Comparison of ENCODE assay signal across 8 cellular contexts in the genomic region with DNA sequence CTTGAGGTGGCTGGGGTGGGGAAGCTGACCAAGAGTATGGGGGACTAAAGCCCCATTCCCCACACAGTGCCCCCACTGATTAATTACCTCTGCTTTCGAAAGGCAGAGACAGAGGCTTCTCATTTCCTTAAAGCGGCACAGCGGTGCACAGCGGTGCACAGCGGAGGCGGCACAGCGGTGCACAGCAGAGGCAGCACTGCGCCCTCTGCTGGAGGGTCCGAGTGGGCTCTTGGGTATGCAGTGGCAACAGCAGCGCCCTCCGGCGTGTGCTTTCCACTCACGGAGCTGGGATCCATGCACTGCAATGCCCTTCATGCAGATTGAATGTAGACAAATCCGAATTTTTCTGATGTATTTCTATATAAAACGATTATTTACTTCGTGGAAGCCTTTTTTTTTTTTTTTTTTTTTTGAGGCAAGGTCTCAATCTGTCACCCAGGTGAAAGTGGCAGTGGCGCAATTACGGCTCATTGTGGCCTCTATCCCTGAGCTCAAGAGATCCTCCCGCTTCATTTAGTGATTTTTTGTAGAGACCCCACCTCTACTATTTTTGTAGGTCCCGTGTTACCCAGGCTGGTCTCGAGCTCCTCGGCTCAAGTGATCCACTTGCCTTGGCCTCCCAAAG. TPM values are rescaled to one million over a fixed set of nuclear protein-coding genes. Genes with fewer than 3 reads are reported as not detected.
DNase-seq lines count a peak whose midpoint lies in the region; ATAC-seq and TF ChIP-seq lines count a peak whose summit lies in the region.

No MANE protein-coding gene starts in this region.

- H3K27me3 ChIP-seq in prostate gland (replicated peaks; ENCODE audit: insufficient read depth), result no peaks in the 10 kb centered on the region

- WGBS in prostate gland, result 39% methylated on average over 19 of the region's 22 CpGs

- no peaks in the 10 kb centered on the region for H3K36me3 ChIP-seq in prostate gland

- DNase-seq in HFF-Myc (ENCODE audit: extremely low read depth, low read depth), result peak; percentile 7
- peak; percentile 1 for DNase-seq in NCI-H1048 (lab: John Stamatoyannopoulos, UW)
- DNase-seq in activated T-cell treated with anti-CD3 and anti-CD28 coated beads for 4 hours, result peak; percentile 44
- DNase-seq in fibroblast of pulmonary artery (ENCODE audit: low read depth), result peak; percentile 51
- peak; percentile 7 for DNase-seq in prostate gland (ENCODE audit: low spot score)
- DNase-seq in SW480 (ENCODE audit: low spot score), result no peak
- no peak for DNase-seq in ureter (ENCODE audit: low spot score)

- H3K4me1 ChIP-seq in prostate gland (replicated peaks), result no peaks in the 10 kb centered on the region

- intact Hi-C loops in prostate gland (cut with DNase I), result no loop called here

- H3K4me3 ChIP-seq in HFF-Myc (replicated peaks; ENCODE audit: low read depth, low read length) (no peak overlapping the region), fibroblast of pulmonary artery (replicated peaks; ENCODE audit: low read depth, low read length) (no peak overlapping the region), prostate gland (no peak overlapping the region)

- TF ChIP-seq POLR2A in prostate gland (IDR thresholded peaks at IDR 0.05), result no peak

- peak; percentile 84 for ATAC-seq in GM18499 (IDR thresholded peaks at IDR 0.05; ENCODE audit: insufficient read depth, unreplicated experiment)

- TF ChIP-seq CTCF in HFF-Myc (IDR thresholded peaks at IDR 0.05; ENCODE audit: low read depth, low read length, missing control alignments) (peak; percentile 78), fibroblast of pulmonary artery (IDR thresholded peaks at IDR 0.05; ENCODE audit: low read length, missing control alignments) (peak; percentile 64), prostate gland (IDR thresholded peaks at IDR 0.05) (peak in 3 of 4 experiments; percentile 13 to 40 (median 23))

- H3K27ac ChIP-seq in prostate gland, result no peak overlapping the region

- no peaks in the 10 kb centered on the region for H3K9me3 ChIP-seq in prostate gland

RNA-seq across cellular contexts. Expression of a gene that starts 19.7 kb away (rescaled TPM):
- total RNA-seq in prostate gland (100 to 1,000 TPM in 1 of 2 donors, 10 to 100 TPM in 1; 43.0 to 567 TPM), ureter (48.2 TPM)

Comparison
In these comparisons a context has a peak if more than half of its experiments do, and no peak if none do; other contexts are left out.
1. DNase-seq: peak in HFF-Myc (single experiment), NCI-H1048 (single experiment), activated T-cell treated with anti-CD3 and anti-CD28 coated beads for 4 hours (single experiment), fibroblast of pulmonary artery (single experiment) and prostate gland (single experiment); none in SW480 (single experiment) and ureter (single experiment).
2. CTCF ChIP-seq: peak in every context shown above with its lines; median percentile 78 in HFF-Myc; 64 in fibroblast of pulmonary artery; 23 in prostate gland.